ENCODE assay signal across 9 cellular contexts in the genomic region with DNA sequence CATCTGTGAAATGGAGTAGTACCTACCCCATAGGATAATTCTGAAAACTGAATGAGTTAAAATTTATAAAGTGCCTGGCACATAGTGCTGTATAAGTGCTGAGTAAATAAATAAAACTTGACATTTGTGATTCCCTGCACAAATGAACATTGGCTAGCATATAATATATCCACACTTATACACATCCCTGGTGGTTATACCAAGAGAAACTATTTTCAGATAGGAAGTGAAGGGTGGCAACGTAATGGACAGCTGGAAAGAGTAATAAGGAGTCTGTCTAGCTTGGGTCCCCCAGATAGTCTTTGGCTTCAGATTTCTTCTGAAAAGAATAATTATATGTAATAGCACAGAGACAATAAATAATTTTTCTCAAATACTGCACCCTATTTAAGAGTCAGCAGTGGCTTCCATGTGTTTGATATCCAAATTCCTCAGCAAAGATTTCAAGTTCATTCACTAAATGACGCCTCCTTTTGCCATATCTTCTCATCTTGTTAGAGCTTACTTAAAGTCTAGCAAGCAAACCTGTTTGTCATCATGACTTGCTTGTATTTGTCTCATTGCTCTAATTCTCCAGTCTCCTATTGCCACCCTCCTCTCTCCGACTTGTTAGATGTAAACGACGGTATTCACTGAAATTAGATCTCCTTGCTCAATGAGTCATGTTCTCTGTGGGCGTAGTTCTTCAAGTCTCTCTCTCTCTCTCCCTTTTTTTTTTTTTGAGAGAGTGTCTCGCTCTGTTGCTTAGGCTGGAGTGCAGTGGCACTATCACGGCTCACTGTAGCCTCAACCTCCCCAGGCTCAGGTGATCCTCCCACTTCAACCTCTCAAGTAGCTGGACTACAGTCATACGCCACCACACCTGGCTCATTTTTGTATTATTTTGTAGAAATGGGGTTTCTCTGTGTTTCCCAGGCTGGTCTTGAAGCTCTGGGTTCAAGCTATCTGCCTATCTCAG. TPM values are rescaled to one million over a fixed set of nuclear protein-coding genes. Genes with fewer than 3 reads are reported as not detected.
DNase-seq lines count a peak whose midpoint lies in the region; ATAC-seq and TF ChIP-seq lines count a peak whose summit lies in the region.
"Had no signal": no experiment of that assay in that cellular context is flagged by ENCODE, and none has a peak within 500 bp of the region (broad histone marks: within the 10 kb centered on the region; RNA-seq: fewer than 3 reads in every experiment).

No MANE protein-coding gene starts in this region.

- H3K9me3 ChIP-seq in SJCRH30 (replicated peaks) = no peaks in the 10 kb centered on the region

- no peak overlapping the region for H3K4me3 ChIP-seq in SJCRH30
- H3K4me3 ChIP-seq in fibroblast of villous mesenchyme (ENCODE audit: low read depth, low read length) = no peak overlapping the region

- peaks cover 14% of the 10 kb centered on the region for H3K4me1 ChIP-seq in SJCRH30

- H3K27me3 ChIP-seq in SJCRH30 = no peaks in the 10 kb centered on the region

- ATAC-seq in HG02973 (IDR thresholded peaks at IDR 0.05; ENCODE audit: unreplicated experiment) = no peak
- ATAC-seq: activated CD8-positive, alpha-beta memory T cell treated with anti-CD3 and anti-CD28 coated beads, Interleukin-2, amount 10 ng/mL, durations not matched to agents 7 days and 5 days had no signal

- H3K27ac ChIP-seq in SJCRH30 = no peak overlapping the region

- H3K36me3 ChIP-seq in SJCRH30 = 0 out of 2 replicates have a peak, but pooled peaks cover 2% of the 10 kb centered on the region

- TF ChIP-seq CTCF in fibroblast of villous mesenchyme (IDR thresholded peaks at IDR 0.05; ENCODE audit: insufficient read depth, low read depth, low read length) = no peak

- peak; percentile 10 for DNase-seq in stimulated activated CD4-positive, alpha-beta T cell treated with anti-CD3 and anti-CD28 coated beads, Interleukin-4, amount 100 ng/mL, for 24 hours
- DNase-seq in stimulated activated CD4-positive, alpha-beta T cell treated with anti-CD3 and anti-CD28 coated beads, Interleukin-1b, Interleukin-23, amount 100 ng/mL, for 48 hours = no peak
- peak; percentile 48 to 80 for DNase-seq in SJCRH30
- DNase-seq in fibroblast of villous mesenchyme (ENCODE audit: low read depth) = peak; percentile 95
- DNase-seq in NCI-H146 (lab: John Stamatoyannopoulos, UW) = no peak
- DNase-seq in mesenteric fat pad (ENCODE audit: low spot score) = no peak
- DNase-seq in hepatic stellate cell (ENCODE audit: low spot score) = no peak
- DNase-seq: activated CD8-positive, alpha-beta memory T cell treated with anti-CD3 and anti-CD28 coated beads, Interleukin-2, amount 10 ng/mL, durations not matched to agents 7 days and 5 days had no signal

RNA-seq across cellular contexts. Expression of gene ADGRF3, which starts 8.7 kb away (rescaled TPM):
- 0.14 and 0.71 TPM in 2 replicates for total RNA-seq in SJCRH30 (2014; rRNA removed; shearing (Covaris generic))
- under 0.01 TPM in 2 replicates for total RNA-seq in fibroblast of villous mesenchyme
- 0.19 TPM for total RNA-seq in mesenteric fat pad

RNA-seq across cellular contexts. Expression of gene SELENOI, which starts 9.4 kb away (rescaled TPM):
- total RNA-seq in SJCRH30 (2014; rRNA removed; shearing (Covaris generic)) = 57.3 and 63.0 TPM in 2 replicates
- total RNA-seq in fibroblast of villous mesenchyme (17.4 and 34.1 TPM in 2 replicates), mesenteric fat pad (18.7 TPM)

RNA-seq across cellular contexts. Expression of gene DRC1, which starts 46.4 kb away (rescaled TPM):
- total RNA-seq in SJCRH30 (2014; rRNA removed; shearing (Covaris generic)) = 0.24 and 0.30 TPM in 2 replicates
- total RNA-seq in fibroblast of villous mesenchyme (0.64 TPM in 1 of 2 replicates, not detected in the other), mesenteric fat pad (not detected)
- total RNA-seq: activated CD8-positive, alpha-beta memory T cell treated with anti-CD3 and anti-CD28 coated beads, Interleukin-2, amount 10 ng/mL, durations not matched to agents 7 days and 5 days had no signal

Comparison
In these comparisons a context has a peak if more than half of its experiments do, and no peak if none do; other contexts are left out.
1. DNase-seq: peak in stimulated activated CD4-positive, alpha-beta T cell treated with anti-CD3 and anti-CD28 coated beads, Interleukin-4, amount 100 ng/mL, for 24 hours (single experiment), SJCRH30 (2 of 2) and fibroblast of villous mesenchyme (single experiment); none in stimulated activated CD4-positive, alpha-beta T cell treated with anti-CD3 and anti-CD28 coated beads, Interleukin-1b, Interleukin-23, amount 100 ng/mL, for 48 hours (single experiment), NCI-H146 (single experiment), mesenteric fat pad (single experiment) and hepatic stellate cell (single experiment).